In genomic region chr20:57426156-57426769, GRCh38 we compare ENCODE assay signal across 22 cellular contexts. TPM values are rescaled to one million over a fixed set of nuclear protein-coding genes. Genes with fewer than 3 reads are reported as not detected.
DNase-seq lines count a peak whose midpoint lies in the region; ATAC-seq, FAIRE-seq and TF ChIP-seq lines count a peak whose summit lies in the region.
"Had no signal": no experiment of that assay in that cellular context is flagged by ENCODE, and none has a peak within 500 bp of the region (broad histone marks: within the 10 kb centered on the region; RNA-seq: fewer than 3 reads in every experiment).

No MANE protein-coding gene starts in this region.

- no peaks in the 10 kb centered on the region for H3K9me3 ChIP-seq in HepG2 (ENCODE audit: low read length)
- H3K9me3 ChIP-seq: BE2C, prostate gland, suprapubic skin had no signal

- WGBS in HepG2 (ENCODE audit: low lambda C conversion rate) = 26% methylated on average over 15 of the region's 15 CpGs

- no peaks in the 10 kb centered on the region for H3K36me3 ChIP-seq in HepG2 (replicated peaks in 1 of 2; ENCODE audit: control insufficient read depth in 1 of 2, insufficient read depth in 2 of 2, low read length in 2 of 2)
- H3K36me3 ChIP-seq: BE2C, prostate gland, suprapubic skin had no signal

- no peak overlapping the region for H3K27ac ChIP-seq in HepG2 (ENCODE audit: extremely low read length, insufficient read depth, low read length)
- H3K27ac ChIP-seq: epithelial cell of prostate, prostate gland, SK-N-MC, suprapubic skin had no signal

- no peak overlapping the region for H3K9ac ChIP-seq in HepG2 (ENCODE audit: insufficient read depth, low read depth, low read length)

- TF ChIP-seq RAD21 in HepG2 (CRISPR knock-in tag; IDR thresholded peaks at IDR 0.05) = no peak

- CTCF ChIA-PET in HepG2 (lab: Yijun Ruan, JAX; ENCODE audit: low intra/inter-chr PET ratio, low total read pairs) = no interaction called here

- no peak overlapping the region for H2AFZ ChIP-seq in HepG2 (ENCODE audit: low read length)

- intact Hi-C loops in HepG2 (cut with micrococcal nuclease; ENCODE audit: unreplicated experiment) = no loop called here

- H3K4me3 ChIP-seq in HepG2 (replicated peaks in 1 of 3; ENCODE audit: insufficient read depth in 1 of 3, low read depth in 2 of 3, low read length in 3 of 3) = no peak overlapping the region
- H3K4me3 ChIP-seq: prostate gland, SK-N-MC, smooth muscle cell, suprapubic skin had no signal

- ATAC-seq in HepG2 (no peak; the same call in 2 of the 3 replicates), HG03521 (IDR thresholded peaks at IDR 0.05; ENCODE audit: unreplicated experiment) (no peak), GM21576 (IDR thresholded peaks at IDR 0.05; ENCODE audit: unreplicated experiment) (no peak)

- no peaks in the 10 kb centered on the region for H3K79me2 ChIP-seq in HepG2 (ENCODE audit: insufficient read depth, low read length)

- BruUV-seq in HepG2 (replicated peaks; lab: Mats Ljungman, UMichigan) = no TSS peak

- in situ Hi-C loops in HepG2 (cut with HindIII; ENCODE audit: extremely low pct_ligation_motif_present, low pct_unique_long_range_greater_than_20kb) = no loop called here

- no peak; the same call in 1 of the 2 replicates for TF ChIP-seq CTCF in HepG2 (CRISPR knock-in tag; IDR thresholded peaks at IDR 0.05)

- TF ChIP-seq EP300 in HepG2 (IDR thresholded peaks at IDR 0.05; ENCODE audit: low read depth in 2 of 2, low read length in 2 of 2) (no peak), HepG2 (CRISPR knock-in tag; IDR thresholded peaks at IDR 0.05; ENCODE audit: borderline replicate concordance) (no peak)

- peaks cover 35% of the 10 kb centered on the region for H3K4me1 ChIP-seq in HepG2 (ENCODE audit: insufficient read depth, low read length)
- H3K4me1 ChIP-seq: BE2C, prostate gland, suprapubic skin had no signal

- POLR2A ChIA-PET in HepG2 (lab: Yijun Ruan, JAX) = no interaction called here

- peak; percentile 43 for DNase-seq in NCI-H1436 (lab: John Stamatoyannopoulos, UW)
- no peak for DNase-seq in NCI-H1436 treated with DMSO at 0.1 percent for 48 hours (lab: John Stamatoyannopoulos, UW)
- no peak for DNase-seq in HTR-8/SVneo (ENCODE audit: insufficient read length, low spot score)
- DNase-seq in NCI-H510A treated with DMSO at 0.1 percent for 48 hours (lab: John Stamatoyannopoulos, UW) = peak; percentile 78
- DNase-seq in HepG2 (ENCODE audit: low spot score) = no peak
- no peak for DNase-seq in NCI-H2227 (lab: John Stamatoyannopoulos, UW; ENCODE audit: unreplicated experiment)
- DNase-seq: 8988T; activated CD4-positive, CD25-positive, alpha-beta regulatory T cell treated with anti-CD3 and anti-CD28 coated beads, Interleukin-2, amount 50 U/mL, for 72 hours; BE2C; kidney glomerular epithelial cell; stimulated activated CD8-positive, alpha-beta memory T cell treated with anti-CD3 and anti-CD28 coated beads, Interleukin-4, amount 100 ng/mL, for 48 hours had no signal

- H3K4me2 ChIP-seq in HepG2 (ENCODE audit: low read depth, low read length) = no peak overlapping the region
- H3K4me2 ChIP-seq: smooth muscle cell had no signal

- H3K27me3 ChIP-seq in HepG2 (ENCODE audit: control insufficient read depth in 1 of 2, insufficient read depth in 2 of 2, low read length in 2 of 2) = peaks cover 6 to 41% of the 10 kb centered on the region in 2 experiments
- H3K27me3 ChIP-seq: BE2C had no signal

- no peak for TF ChIP-seq POLR2A in HepG2 (IDR thresholded peaks at IDR 0.05; ENCODE audit: insufficient read depth in 1 of 2, low read depth in 2 of 2, low read length in 2 of 2)

- H4K20me1 ChIP-seq in HepG2 (ENCODE audit: insufficient read depth, low read length) = no peaks in the 10 kb centered on the region

- FAIRE-seq in HTR-8/SVneo (lab: Jason Lieb, UNC) (peak; percentile 40), HepG2 (lab: Jason Lieb, UNC) (no peak)
- FAIRE-seq: bronchial epithelial cell, D721Med, frontal cortex, GM12892 had no signal

TF ChIP-seq in HepG2, 621 proteins besides CTCF, POLR2A, EP300 and RAD21 (continues in another document):
- TF ChIP-seq ZNF883 (CRISPR knock-in tag; IDR thresholded peaks at IDR 0.05; ENCODE audit: not compliant biosample characterization) = no peak
- no peak for TF ChIP-seq ARNT2 (CRISPR knock-in tag; IDR thresholded peaks at IDR 0.05; ENCODE audit: low read depth)
- TF ChIP-seq PPARG (CRISPR knock-in tag; conservative IDR thresholded peaks at IDR 0.05) = no peak
- TF ChIP-seq MAFF (IDR thresholded peaks at IDR 0.05; ENCODE audit: low read depth, low read length) = no peak
- TF ChIP-seq MBNL3 (CRISPR knock-in tag; conservative IDR thresholded peaks at IDR 0.05) = no peak
- no peak for TF ChIP-seq ZNF337 (CRISPR knock-in tag; IDR thresholded peaks at IDR 0.05; ENCODE audit: borderline replicate concordance, low read depth)
- TF ChIP-seq ZFAT (CRISPR knock-in tag; conservative IDR thresholded peaks at IDR 0.05) = no peak
- TF ChIP-seq CAMTA2 (CRISPR knock-in tag; IDR thresholded peaks at IDR 0.05; ENCODE audit: borderline replicate concordance) = no peak
- TF ChIP-seq ZNF597 (CRISPR knock-in tag; IDR thresholded peaks at IDR 0.05) = no peak
- TF ChIP-seq HDAC2 (CRISPR knock-in tag; IDR thresholded peaks at IDR 0.05) = no peak
- TF ChIP-seq ZKSCAN5 (CRISPR knock-in tag; IDR thresholded peaks at IDR 0.05) = no peak
- TF ChIP-seq ZBTB49 (CRISPR knock-in tag; IDR thresholded peaks at IDR 0.05; ENCODE audit: borderline replicate concordance) = no peak
- no peak for TF ChIP-seq CEBPG (CRISPR knock-in tag; IDR thresholded peaks at IDR 0.05)
- 0 out of 2 replicates have a peak, but pooled peaks have one; percentile 29 for TF ChIP-seq DNMT1 (CRISPR knock-in tag; IDR thresholded peaks at IDR 0.05)
- TF ChIP-seq ZNF350 (CRISPR knock-in tag; IDR thresholded peaks at IDR 0.05; ENCODE audit: borderline replicate concordance, low read depth) = no peak

RNA-seq across cellular contexts. Expression of gene RBM38, which starts 35.1 kb away (rescaled TPM):
- 29.6 and 34.2 TPM in 2 replicates for total RNA-seq in HepG2 (2016; rRNA removed; fragmentation: Illumina TruSeq; extraction: Trizol)
- total RNA-seq in HepG2 (2016; cell fraction: cytosol; rRNA removed; fragmentation: Illumina TruSeq; extraction: Trizol; ENCODE audit: low read depth) = 29.5 and 32.8 TPM in 2 replicates
- total RNA-seq in HepG2 (2016; cell fraction: insoluble cytoplasmic fraction; rRNA removed; fragmentation: Illumina TruSeq; extraction: Trizol) = 24.0 and 34.3 TPM in 2 replicates
- total RNA-seq in HepG2 (2016; cell fraction: membrane; rRNA removed; fragmentation: Illumina TruSeq; extraction: Trizol) = 69.5 and 80.5 TPM in 2 replicates
- total RNA-seq in HepG2 (2016; cell fraction: nucleus; rRNA removed; fragmentation: Illumina TruSeq; extraction: Trizol) = 16.2 and 19.5 TPM in 2 replicates
- polyA plus RNA-seq in HepG2 (2011; rRNA removed) = 24.2 and 30.0 TPM in 2 replicates
- polyA plus RNA-seq in HepG2 (2011; cell fraction: cytosol; rRNA removed) = 25.8 and 35.6 TPM in 2 replicates
- 24.4 and 25.9 TPM in 2 replicates for polyA plus RNA-seq in HepG2 (2011; cell fraction: nucleus; rRNA removed)
- polyA plus RNA-seq in HepG2 (2012) = 13.9 and 24.8 TPM in 2 replicates
- 44.0 and 53.1 TPM in 2 replicates for polyA plus RNA-seq in HepG2 (2016; cell fraction: cytosol; fragmentation: Illumina TruSeq; extraction: Trizol; ENCODE audit: low read depth)
- polyA plus RNA-seq in HepG2 (2016; cell fraction: insoluble cytoplasmic fraction; fragmentation: Illumina TruSeq; extraction: Trizol; ENCODE audit: low read depth) = 40.7 and 50.0 TPM in 2 replicates
- 80.4 and 89.1 TPM in 2 replicates for polyA plus RNA-seq in HepG2 (2016; cell fraction: membrane; fragmentation: Illumina TruSeq; extraction: Trizol; ENCODE audit: low read depth)
- 34.0 and 39.8 TPM in 2 replicates for polyA plus RNA-seq in HepG2 (2016; cell fraction: nucleus; fragmentation: Illumina TruSeq; extraction: Trizol; ENCODE audit: insufficient read depth, low read depth)
- polyA minus RNA-seq in HepG2 (2011; rRNA and poly(A)+ RNA removed; ENCODE audit: low replicate concordance) = 9.8 and 33.7 TPM in 2 replicates
- polyA minus RNA-seq in HepG2 (2011; cell fraction: cytosol; rRNA and poly(A)+ RNA removed) = 16.2 and 17.4 TPM in 2 replicates
- 6.2 and 7.1 TPM in 2 replicates for polyA minus RNA-seq in HepG2 (2011; cell fraction: nucleus; rRNA and poly(A)+ RNA removed)

Comparison
In these comparisons a context has a peak if more than half of its experiments do, and no peak if none do; other contexts are left out.
1. DNase-seq: peak in NCI-H1436 (single experiment) and NCI-H510A treated with DMSO at 0.1 percent for 48 hours (single experiment); none in NCI-H1436 treated with DMSO at 0.1 percent for 48 hours (single experiment), HTR-8/SVneo (single experiment), HepG2 (single experiment) and NCI-H2227 (single experiment).